Comparison of ENCODE assay signal across 1 cellular context in the genomic region with DNA sequence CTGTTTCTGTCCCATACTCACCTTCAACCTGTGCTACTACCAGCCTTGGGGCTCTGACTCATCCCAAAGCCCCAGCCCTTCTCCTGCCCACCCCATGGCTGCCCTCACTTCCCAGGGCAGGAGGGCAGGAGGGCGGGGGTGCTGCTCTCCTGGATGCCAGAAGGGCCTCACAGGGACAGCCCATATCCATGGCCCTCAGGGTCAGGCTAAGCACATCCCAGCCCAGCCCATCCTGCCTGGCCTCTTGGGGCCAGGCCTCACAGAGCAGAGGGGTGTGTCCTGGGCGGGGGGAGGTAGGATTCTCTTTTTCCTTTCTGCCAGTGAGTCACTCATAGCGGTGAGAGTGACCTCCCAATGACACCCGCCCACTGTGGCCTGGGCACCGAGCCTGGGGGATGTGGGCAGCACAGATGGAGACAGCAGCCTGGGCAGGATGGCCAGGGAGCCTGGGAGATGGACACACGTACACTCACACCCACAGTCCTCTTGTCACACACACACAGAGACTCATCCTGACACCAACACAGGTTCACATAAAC.
TF ChIP-seq lines count a peak whose summit lies in the region.

No MANE protein-coding gene starts in this region.

TF ChIP-seq in IMR-90, 13 proteins besides CTCF, POLR2A, EP300 and RAD21 (continued from another document):
- TF ChIP-seq MAZ (IDR thresholded peaks at IDR 0.05; ENCODE audit: borderline replicate concordance, low read depth, low read length) (peak; percentile 58; the same call in 1 of the 2 replicates), SMC3 (IDR thresholded peaks at IDR 0.05; ENCODE audit: low read depth, low read length) (peak; percentile 2; the same call in 1 of the 2 replicates), MAFK (IDR thresholded peaks at IDR 0.05; ENCODE audit: low read depth, low read length) (no peak), CHD1 (IDR thresholded peaks at IDR 0.05; ENCODE audit: low read depth, low read length) (0 out of 2 replicates have a peak, but pooled peaks have one; percentile 62)
